21 cellular contexts compared by ENCODE assay signal in the genomic region with DNA sequence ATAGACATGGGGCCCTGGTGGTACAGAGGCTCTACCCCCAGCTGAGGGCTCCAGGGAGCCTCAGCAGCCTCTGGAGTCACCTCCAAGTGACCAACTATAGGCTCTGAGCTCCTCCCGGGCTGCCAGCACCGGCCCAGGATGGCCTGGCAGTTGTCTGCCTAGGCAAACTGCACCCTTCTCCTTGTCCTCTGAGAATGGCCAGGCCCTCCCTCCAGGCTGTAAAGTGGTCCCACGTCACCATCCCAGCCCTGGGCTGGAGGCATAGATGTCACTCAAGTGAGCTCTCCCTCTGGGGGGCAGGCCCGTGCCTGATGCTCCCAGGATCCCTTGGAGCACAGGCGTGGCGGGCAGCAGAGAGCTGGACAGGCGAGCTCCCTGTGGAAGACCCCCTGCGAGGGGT.
A peak's percentile ranks its signal among the peaks of the same experiment; 100 is the strongest.
DNase-seq lines count a peak whose midpoint lies in the region; ATAC-seq and TF ChIP-seq lines count a peak whose summit lies in the region.
"Had no signal": no experiment of that assay in that cellular context is flagged by ENCODE, and none has a peak within 500 bp of the region (broad histone marks: within the 10 kb centered on the region; RNA-seq: fewer than 3 reads in every experiment).

No MANE protein-coding gene starts in this region.

- no peaks in the 10 kb centered on the region for H3F3A ChIP-seq in PC-3 (ENCODE audit: low read length, unreplicated experiment)

- H3K4me1 ChIP-seq in PC-3 (ENCODE audit: insufficient read depth, low read length) (no peaks in the 10 kb centered on the region), right atrium auricular region (peaks cover 0 to 22% of the 10 kb centered on the region in 2 donors), stomach smooth muscle (ENCODE audit: control insufficient read depth, insufficient read depth, low read length) (peaks cover 25% of the 10 kb centered on the region)
- H3K4me1 ChIP-seq: SJCRH30 had no signal

- intact Hi-C loops in Right ventricle myocardium superior (cut with DNase I) = no loop called here
- intact Hi-C loops in cardiac septum (cut with DNase I) = no loop called here
- intact Hi-C loops in PC-3 (cut with micrococcal nuclease) = no loop called here

- BruUV-seq in PC-3 (replicated peaks; lab: Mats Ljungman, UMichigan) = no TSS peak

- TF ChIP-seq CTCF in PC-3 (conservative IDR thresholded peaks at IDR 0.05; ENCODE audit: low read depth, low read length) = no peak
- TF ChIP-seq CTCF in right atrium auricular region (IDR thresholded peaks at IDR 0.05) = no peak

- H3K79me2 ChIP-seq in PC-3 (ENCODE audit: low read length) = no peaks in the 10 kb centered on the region

- no peak overlapping the region for H2AFZ ChIP-seq in PC-3 (ENCODE audit: low read length)

- ATAC-seq in Right ventricle myocardium superior (ENCODE audit: poor library complexity) = no peak
- ATAC-seq in PC-3 = peak; percentile 16; the same call in 1 of the 2 replicates
- no peak for ATAC-seq in GM19452 (IDR thresholded peaks at IDR 0.05; ENCODE audit: unreplicated experiment)
- ATAC-seq: Panc1 had no signal

- H3K27me3 ChIP-seq in PC-3 (ENCODE audit: low read length) = peaks cover 95% of the 10 kb centered on the region
- no peaks in the 10 kb centered on the region for H3K27me3 ChIP-seq in right atrium auricular region
- H3K27me3 ChIP-seq in stomach smooth muscle (ENCODE audit: control insufficient read depth in 1 of 2, insufficient read depth in 2 of 2, low read length in 2 of 2) = no peaks in the 10 kb centered on the region

- no peak overlapping the region for H3K4me2 ChIP-seq in PC-3 (ENCODE audit: low read length)
- H3K4me2 ChIP-seq: KMS-11 had no signal

- H4K20me1 ChIP-seq in PC-3 (ENCODE audit: low read length) = no peaks in the 10 kb centered on the region

- H3K27ac ChIP-seq in PC-3 (ENCODE audit: low read length) = no peak overlapping the region
- H3K27ac ChIP-seq in right atrium auricular region = peak overlapping the region; percentile 23 to 51
- H3K27ac ChIP-seq in stomach smooth muscle (ENCODE audit: low read length) = peak overlapping the region; percentile 41
- H3K27ac ChIP-seq: 22Rv1, C4-2B, KMS-11, SJCRH30 had no signal

- H3K36me3 ChIP-seq in PC-3 (ENCODE audit: low read depth, low read length) (no peaks in the 10 kb centered on the region), right atrium auricular region (peaks cover 68% of the 10 kb centered on the region), stomach smooth muscle (ENCODE audit: control insufficient read depth in 2 of 2, insufficient read depth in 2 of 2, low read length in 2 of 2) (peaks cover 38 to 50% of the 10 kb centered on the region in 2 donors)
- H3K36me3 ChIP-seq: SJCRH30 had no signal

- CTCF ChIA-PET in PC-3 (lab: Charles Lee) = no interaction called here

- H3K9me2 ChIP-seq in PC-3 (replicated peaks; ENCODE audit: low read length) = no peaks in the 10 kb centered on the region

- H3K9me3 ChIP-seq in PC-3 (ENCODE audit: low read length) = no peaks in the 10 kb centered on the region
- no peaks in the 10 kb centered on the region for H3K9me3 ChIP-seq in right atrium auricular region
- no peaks in the 10 kb centered on the region for H3K9me3 ChIP-seq in stomach smooth muscle (ENCODE audit: control insufficient read depth in 2 of 2, low read length in 2 of 2)
- H3K9me3 ChIP-seq: SJCRH30 had no signal

- no peak overlapping the region for H3K9ac ChIP-seq in PC-3 (ENCODE audit: low read length)
- no peak overlapping the region for H3K9ac ChIP-seq in stomach smooth muscle (ENCODE audit: low read length in 2 of 2)
- H3K9ac ChIP-seq: KMS-11 had no signal

- DNase-seq in Right ventricle myocardium superior (peak; percentile 21), cardiac septum (ENCODE audit: low spot score) (no peak), PC-3 (no peak), right atrium auricular region (ENCODE audit: low spot score) (no peak), COLO668 (lab: John Stamatoyannopoulos, UW; ENCODE audit: unreplicated experiment) (no peak), hypothalamus (lab: John Stamatoyannopoulos, UW) (no peak)
- DNase-seq: DMS53, GF-D8, H7, NCI-H1092 treated with DMSO at 0.1 percent for 48 hours, NCI-H1436 treated with DMSO at 0.1 percent for 48 hours, NCI-H2029, NCI-H2227 treated with DMSO at 0.1 percent for 48 hours, NCI-H510A, SJCRH30 had no signal

- POLR2A ChIA-PET in PC-3 (lab: Charles Lee; ENCODE audit: unreplicated experiment) = no interaction called here

- H3K4me3 ChIP-seq in PC-3 (ENCODE audit: low read length) (no peak overlapping the region), right atrium auricular region (no peak overlapping the region), stomach smooth muscle (ENCODE audit: low read length in 2 of 2) (no peak overlapping the region)
- H3K4me3 ChIP-seq: SJCRH30 had no signal
